In genomic region chr2:100767810-100768806, GRCh38 we compare ENCODE assay signal across 20 cellular contexts. TPM values are rescaled to one million over a fixed set of nuclear protein-coding genes. Genes with fewer than 3 reads are reported as not detected.
DNase-seq lines count a peak whose midpoint lies in the region; FAIRE-seq and TF ChIP-seq lines count a peak whose summit lies in the region.
"Had no signal": no experiment of that assay in that cellular context is flagged by ENCODE, and none has a peak within 500 bp of the region (broad histone marks: within the 10 kb centered on the region; RNA-seq: fewer than 3 reads in every experiment).

No MANE protein-coding gene starts in this region.

- H2BK120ac ChIP-seq in mesenchymal stem cell (ENCODE audit: low read depth, low read length) = peak overlapping the region; percentile 61

- intact Hi-C loops in vagina (cut with DNase I) = no loop called here

- no peaks in the 10 kb centered on the region for H3K9me3 ChIP-seq in mesenchymal stem cell (ENCODE audit: control insufficient read depth, low read length)
- no peaks in the 10 kb centered on the region for H3K9me3 ChIP-seq in vagina
- no peaks in the 10 kb centered on the region for H3K9me3 ChIP-seq in HAP-1
- H3K9me3 ChIP-seq: body of pancreas, gastrocnemius medialis, thoracic aorta had no signal

- H2AK5ac ChIP-seq in mesenchymal stem cell (ENCODE audit: low read length, severe bottlenecking) = no peak overlapping the region

- no peak overlapping the region for H3K23ac ChIP-seq in mesenchymal stem cell (ENCODE audit: low read length in 2 of 2)

- H4K91ac ChIP-seq in mesenchymal stem cell (ENCODE audit: low read length) = no peak overlapping the region

- H2AFZ ChIP-seq in mesenchymal stem cell (ENCODE audit: low read depth, low read length) = no peak overlapping the region
- H2AFZ ChIP-seq: neural progenitor cell had no signal

- no peaks in the 10 kb centered on the region for H3K27me3 ChIP-seq in bronchial epithelial cell (ENCODE audit: control insufficient read depth, insufficient read depth, low read length)
- H3K27me3 ChIP-seq in mesenchymal stem cell (ENCODE audit: control insufficient read depth in 1 of 2, insufficient read depth in 1 of 2, low read length in 2 of 2) = peaks cover 0 to 38% of the 10 kb centered on the region in 2 experiments
- H3K27me3 ChIP-seq in vagina = no peaks in the 10 kb centered on the region
- no peaks in the 10 kb centered on the region for H3K27me3 ChIP-seq in HAP-1 (ENCODE audit: low read depth)
- H3K27me3 ChIP-seq: body of pancreas, gastrocnemius medialis, neural progenitor cell had no signal

- H3K79me1 ChIP-seq in mesenchymal stem cell (replicated peaks; ENCODE audit: low read length, poor library complexity, severe bottlenecking) = no peaks in the 10 kb centered on the region

- H3K4me1 ChIP-seq in mesenchymal stem cell (ENCODE audit: control insufficient read depth, insufficient read depth, low read depth, low read length) (no peaks in the 10 kb centered on the region), vagina (peaks cover 19% of the 10 kb centered on the region), HAP-1 (peaks cover 7% of the 10 kb centered on the region; the same call in 1 of the 2 replicates)
- H3K4me1 ChIP-seq: body of pancreas, gastrocnemius medialis, neural progenitor cell had no signal

- H2BK15ac ChIP-seq in mesenchymal stem cell (ENCODE audit: low read depth, poor library complexity, severe bottlenecking) = peak overlapping the region; percentile 67

- H3K9ac ChIP-seq in mesenchymal stem cell (ENCODE audit: low read length) = no peak overlapping the region
- H3K9ac ChIP-seq: neural progenitor cell had no signal

- DNase-seq in NCI-H460 (ENCODE audit: extremely low read depth, low read depth) = peak; percentile 31
- peak; percentile 82 for DNase-seq in bronchial epithelial cell (ENCODE audit: low read depth)
- DNase-seq in mesenchymal stem cell = no peak
- DNase-seq in vagina (ENCODE audit: extremely low spot score in 2 of 2) = peak in 1 of 2 donors; percentile 72
- DNase-seq in activated CD8-positive, alpha-beta memory T cell treated with anti-CD3 and anti-CD28 coated beads, Interleukin-2, amount 50 U/mL, for 48 hours = no peak
- DNase-seq in HAP-1 (ENCODE audit: low spot score in 2 of 2) = no peak
- no peak for DNase-seq in NK-92 (lab: John Stamatoyannopoulos, UW; ENCODE audit: unreplicated experiment)
- DNase-seq: activated CD4-positive, CD25-positive, alpha-beta regulatory T cell; activated CD8-positive, alpha-beta T cell treated with anti-CD3 and anti-CD28 coated beads, Interleukin-2, amount 10 ng/mL, durations not matched to agents 7 days and 5 days; activated T-cell treated with anti-CD3 and anti-CD28 coated beads, Interleukin-2, amount 50 U/mL, for 48 hours; body of pancreas; cortex of kidney; gastrocnemius medialis; Kasumi-1; midbrain; NCI-H1105; NCI-H2081 treated with DMSO at 0.1 percent for 48 hours; NCI-H526 treated with DMSO at 0.1 percent for 48 hours had no signal

- 86% methylated on average over 7 of the region's 7 CpGs for WGBS in mesenchymal stem cell

- no peak for TF ChIP-seq CTCF in bronchial epithelial cell (IDR thresholded peaks at IDR 0.05; ENCODE audit: insufficient read depth, low read length, severe bottlenecking)
- no peak for TF ChIP-seq CTCF in vagina (IDR thresholded peaks at IDR 0.05)

- H4K8ac ChIP-seq in mesenchymal stem cell (ENCODE audit: low read length) = peak overlapping the region; percentile 69

- peak overlapping the region in 1 of 2 experiments; percentile 48 for H3K14ac ChIP-seq in mesenchymal stem cell (ENCODE audit: low read length in 2 of 2)

- TF ChIP-seq POLR2A in vagina (IDR thresholded peaks at IDR 0.05) = no peak

- H3K4me2 ChIP-seq in mesenchymal stem cell (ENCODE audit: low read length, poor library complexity, severe bottlenecking) = no peak overlapping the region
- H3K4me2 ChIP-seq: neural progenitor cell had no signal

- H3K4me3 ChIP-seq in bronchial epithelial cell (ENCODE audit: low read depth, low read length) (no peak overlapping the region), mesenchymal stem cell (ENCODE audit: insufficient read depth in 1 of 2, low read depth in 1 of 2, low read length in 2 of 2) (no peak overlapping the region), vagina (no peak overlapping the region), HAP-1 (no peak overlapping the region)
- H3K4me3 ChIP-seq: body of pancreas, gastrocnemius medialis, neural progenitor cell, thoracic aorta had no signal

- H3K18ac ChIP-seq in mesenchymal stem cell (ENCODE audit: low read depth in 1 of 2, low read length in 2 of 2) = peak overlapping the region; percentile 64 to 70

- no peak for FAIRE-seq in bronchial epithelial cell (lab: Jason Lieb, UNC)

- in situ Hi-C loops in HAP-1 (cut with MboI; ENCODE audit: low sequenced_read_pairs) = no loop called here

- H3K27ac ChIP-seq in mesenchymal stem cell (ENCODE audit: low read length, poor library complexity, severe bottlenecking) = no peak overlapping the region
- peak overlapping the region; percentile 14 for H3K27ac ChIP-seq in vagina
- H3K27ac ChIP-seq: body of pancreas, gastrocnemius medialis, neural progenitor cell had no signal

- H2BK12ac ChIP-seq in mesenchymal stem cell (ENCODE audit: low read length in 2 of 2) = peak overlapping the region; percentile 39 to 69

- H3K36me3 ChIP-seq in bronchial epithelial cell (ENCODE audit: control insufficient read depth, insufficient read depth, low read length) = no peaks in the 10 kb centered on the region
- no peaks in the 10 kb centered on the region for H3K36me3 ChIP-seq in mesenchymal stem cell (ENCODE audit: control insufficient read depth in 1 of 2, insufficient read depth in 2 of 2, low read depth in 1 of 2, low read length in 2 of 2)
- no peaks in the 10 kb centered on the region for H3K36me3 ChIP-seq in vagina
- H3K36me3 ChIP-seq in HAP-1 (replicated peaks) = no peaks in the 10 kb centered on the region
- H3K36me3 ChIP-seq: gastrocnemius medialis, neural progenitor cell, thoracic aorta had no signal

- H2BK5ac ChIP-seq in mesenchymal stem cell (ENCODE audit: low read depth, low read length, poor library complexity, severe bottlenecking) = no peak overlapping the region

- H3K4ac ChIP-seq in mesenchymal stem cell (ENCODE audit: low read depth in 1 of 2, low read length in 2 of 2) = peak overlapping the region in 1 of 2 experiments; percentile 49

RNA-seq across cellular contexts. Expression of gene NPAS2, which starts 51.8 kb away (rescaled TPM):
- total RNA-seq in NCI-H460 (2014; rRNA removed; shearing (Covaris generic)) = 30.6 and 42.3 TPM in 2 replicates
- polyA plus RNA-seq in NCI-H460 (2014; cell fraction: nucleus; rRNA removed) = 44.5 and 47.6 TPM in 2 replicates
- total RNA-seq in bronchial epithelial cell (8.2 and 12.3 TPM in 2 replicates), vagina (37.6 TPM)
- polyA plus RNA-seq in mesenchymal stem cell (2013, experiment 1 of 2) = 21.4 TPM
- polyA plus RNA-seq in mesenchymal stem cell (2013, experiment 2 of 2) = 22.4 TPM

Comparison
In these comparisons a context has a peak if more than half of its experiments do, and no peak if none do; other contexts are left out.
1. DNase-seq: peak in NCI-H460 (single experiment) and bronchial epithelial cell (single experiment); none in mesenchymal stem cell (single experiment), activated CD8-positive, alpha-beta memory T cell treated with anti-CD3 and anti-CD28 coated beads, Interleukin-2, amount 50 U/mL, for 48 hours (single experiment), HAP-1 (0 of 2) and NK-92 (single experiment).